ENCODE assay signal across 1 cellular context in the genomic region with DNA sequence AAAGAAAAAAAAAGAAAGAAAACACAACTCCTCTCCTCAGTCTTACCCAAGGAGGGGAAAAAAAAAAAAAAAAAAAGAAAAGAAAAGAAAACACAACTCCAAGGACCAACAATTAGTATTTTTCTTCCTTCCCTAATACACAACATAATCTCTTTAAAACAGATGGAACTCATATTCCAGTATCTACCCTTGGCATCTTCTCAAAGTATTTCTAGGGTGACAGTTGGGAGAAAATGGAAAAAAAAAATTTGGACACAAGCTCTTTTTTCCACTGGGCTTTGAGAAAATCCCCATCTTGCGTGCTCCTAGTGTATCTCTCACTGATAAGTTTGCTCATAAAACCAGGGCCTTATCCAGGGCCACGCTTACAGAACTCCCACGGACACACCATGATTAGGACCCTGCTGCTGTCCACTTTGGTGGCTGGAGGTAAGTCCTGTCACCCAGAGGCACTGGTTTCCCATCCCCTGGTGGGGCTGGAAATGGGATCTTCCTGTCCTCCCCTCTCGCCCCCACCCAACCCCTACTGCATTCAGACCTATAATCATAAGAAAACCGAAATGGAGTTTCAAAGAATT.
TF ChIP-seq lines count a peak whose summit lies in the region.

TSS of gene CELA2B (plus strand) at position 368 of the 578 bp plus-strand sequence. CDS start at position 390, 22 bp downstream.

TF ChIP-seq in K562, 482 proteins besides CTCF, POLR2A, EP300 and RAD21 (continued from another document):
- TF ChIP-seq, protein P1, sequence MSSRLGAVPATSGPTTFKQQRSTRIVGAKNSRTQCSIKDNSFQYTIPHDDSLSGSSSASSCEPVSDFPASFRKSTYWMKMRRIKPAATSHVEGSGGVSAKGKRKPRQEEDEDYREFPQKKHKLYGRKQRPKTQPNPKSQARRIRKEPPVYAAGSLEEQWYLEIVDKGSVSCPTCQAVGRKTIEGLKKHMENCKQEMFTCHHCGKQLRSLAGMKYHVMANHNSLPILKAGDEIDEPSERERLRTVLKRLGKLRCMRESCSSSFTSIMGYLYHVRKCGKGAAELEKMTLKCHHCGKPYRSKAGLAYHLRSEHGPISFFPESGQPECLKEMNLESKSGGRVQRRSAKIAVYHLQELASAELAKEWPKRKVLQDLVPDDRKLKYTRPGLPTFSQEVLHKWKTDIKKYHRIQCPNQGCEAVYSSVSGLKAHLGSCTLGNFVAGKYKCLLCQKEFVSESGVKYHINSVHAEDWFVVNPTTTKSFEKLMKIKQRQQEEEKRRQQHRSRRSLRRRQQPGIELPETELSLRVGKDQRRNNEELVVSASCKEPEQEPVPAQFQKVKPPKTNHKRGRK (tag; IDR thresholded peaks at IDR 0.05): peak; percentile 48; the same call in 1 of the 2 replicates
- TF ChIP-seq ZNF384 (IDR thresholded peaks at IDR 0.05; ENCODE audit: low read depth, low read length) (peak; percentile 41; the same call in 1 of the 2 replicates), FOXK2 (conservative IDR thresholded peaks at IDR 0.05 in 1 of 2, IDR thresholded peaks at IDR 0.05 in 1 of 2; ENCODE audit: low read depth in 2 of 2) (peak in 1 of 2 experiments; percentile 20; a peak in 1 of 4 replicates), ZFX (CRISPR knock-in tag; IDR thresholded peaks at IDR 0.05) (peak; percentile 45), MYBL2 (IDR thresholded peaks at IDR 0.05; ENCODE audit: low read depth) (no peak), MYBL2 (CRISPR knock-in tag; IDR thresholded peaks at IDR 0.05; ENCODE audit: borderline replicate concordance) (no peak), PRDM10 (IDR thresholded peaks at IDR 0.05; ENCODE audit: partially characterized antibody) (peak; percentile 20), CBFA2T2 (conservative IDR thresholded peaks at IDR 0.05) (peak; percentile 25; the same call in 1 of the 2 replicates), TCF3 (CRISPR knock-in tag; IDR thresholded peaks at IDR 0.05) (peak; percentile 52), ZBTB9 (CRISPR knock-in tag; IDR thresholded peaks at IDR 0.05) (0 out of 2 replicates have a peak, but pooled peaks have one; percentile 64), VEZF1 (CRISPR knock-in tag; IDR thresholded peaks at IDR 0.05) (peak; percentile 23; the same call in 1 of the 2 replicates), CBFA2T3 (IDR thresholded peaks at IDR 0.05) (peak; percentile 32; the same call in 1 of the 2 replicates), SMARCA4 (IDR thresholded peaks at IDR 0.05) (peak; percentile 65), ETV6 (IDR thresholded peaks at IDR 0.05; ENCODE audit: borderline replicate concordance in 1 of 2, low read depth in 2 of 2, low read length in 1 of 2) (no peak), ETV6 (CRISPR knock-in tag; IDR thresholded peaks at IDR 0.05; ENCODE audit: borderline replicate concordance) (no peak), ARID1B (IDR thresholded peaks at IDR 0.05) (peak; percentile 75), TAL1 (IDR thresholded peaks at IDR 0.05) (peak; percentile 59)
- TF ChIP-seq, protein P2, sequence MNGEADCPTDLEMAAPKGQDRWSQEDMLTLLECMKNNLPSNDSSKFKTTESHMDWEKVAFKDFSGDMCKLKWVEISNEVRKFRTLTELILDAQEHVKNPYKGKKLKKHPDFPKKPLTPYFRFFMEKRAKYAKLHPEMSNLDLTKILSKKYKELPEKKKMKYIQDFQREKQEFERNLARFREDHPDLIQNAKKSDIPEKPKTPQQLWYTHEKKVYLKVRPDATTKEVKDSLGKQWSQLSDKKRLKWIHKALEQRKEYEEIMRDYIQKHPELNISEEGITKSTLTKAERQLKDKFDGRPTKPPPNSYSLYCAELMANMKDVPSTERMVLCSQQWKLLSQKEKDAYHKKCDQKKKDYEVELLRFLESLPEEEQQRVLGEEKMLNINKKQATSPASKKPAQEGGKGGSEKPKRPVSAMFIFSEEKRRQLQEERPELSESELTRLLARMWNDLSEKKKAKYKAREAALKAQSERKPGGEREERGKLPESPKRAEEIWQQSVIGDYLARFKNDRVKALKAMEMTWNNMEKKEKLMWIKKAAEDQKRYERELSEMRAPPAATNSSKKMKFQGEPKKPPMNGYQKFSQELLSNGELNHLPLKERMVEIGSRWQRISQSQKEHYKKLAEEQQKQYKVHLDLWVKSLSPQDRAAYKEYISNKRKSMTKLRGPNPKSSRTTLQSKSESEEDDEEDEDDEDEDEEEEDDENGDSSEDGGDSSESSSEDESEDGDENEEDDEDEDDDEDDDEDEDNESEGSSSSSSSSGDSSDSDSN (IDR thresholded peaks at IDR 0.05; ENCODE audit: borderline replicate concordance in 1 of 2, low read depth in 2 of 2, low read length in 2 of 2): no peak
TF ChIP-seq in K562: peak in this region for 19.
